1 cellular context compared by ENCODE assay signal in the genomic region with DNA sequence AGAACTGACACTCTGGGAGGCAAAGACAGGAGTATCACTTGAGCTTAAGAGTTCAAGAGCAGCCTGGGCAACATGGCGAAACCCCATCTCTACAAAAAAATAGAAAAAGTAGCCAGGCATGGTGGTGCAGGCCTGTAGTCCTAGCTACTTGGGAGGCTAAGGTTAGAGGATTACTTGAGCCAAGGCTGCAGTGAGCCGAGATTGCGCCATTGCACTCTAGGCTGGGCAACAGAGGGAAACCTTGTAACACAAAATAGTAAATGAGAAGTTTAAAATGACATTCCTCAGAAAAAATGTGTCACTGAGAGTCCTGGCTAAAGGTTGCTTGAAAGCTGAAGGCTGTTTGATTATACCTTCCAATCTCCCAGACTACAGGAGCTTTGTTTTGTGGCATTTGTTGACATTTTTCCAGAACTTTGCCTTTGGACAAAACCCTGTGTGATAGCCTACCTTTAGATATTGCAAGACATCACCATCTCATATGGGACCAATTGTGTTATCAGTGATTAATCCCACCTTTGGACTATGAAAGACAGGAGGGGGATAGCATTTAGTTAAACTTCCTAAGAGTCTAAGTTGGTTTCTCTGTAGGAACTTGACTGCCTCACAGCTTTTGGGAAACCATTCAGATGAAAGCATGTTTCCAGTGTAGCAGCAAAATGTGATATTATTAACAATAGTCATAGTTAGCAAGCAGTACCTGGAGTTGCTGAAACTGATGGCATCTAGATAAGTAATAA.
A peak's percentile ranks its signal among the peaks of the same experiment; 100 is the strongest.
TF ChIP-seq lines count a peak whose summit lies in the region.

No MANE protein-coding gene starts in this region.

TF ChIP-seq in HepG2, 621 proteins besides CTCF, POLR2A, EP300 and RAD21 (continues in another document):
- no peak for TF ChIP-seq NFYC (CRISPR knock-in tag; IDR thresholded peaks at IDR 0.05)
- TF ChIP-seq ATF7 (IDR thresholded peaks at IDR 0.05): no peak
- no peak for TF ChIP-seq ATF7 (CRISPR knock-in tag; IDR thresholded peaks at IDR 0.05)
- TF ChIP-seq CEBPB (IDR thresholded peaks at IDR 0.05; ENCODE audit: borderline replicate concordance, low read depth, low read length): peak; percentile 84
- TF ChIP-seq CEBPG (CRISPR knock-in tag; IDR thresholded peaks at IDR 0.05): peak; percentile 91
- TF ChIP-seq ZNF282 (IDR thresholded peaks at IDR 0.05; ENCODE audit: partially characterized antibody): no peak
- TF ChIP-seq MIER3 (CRISPR knock-in tag; IDR thresholded peaks at IDR 0.05; ENCODE audit: borderline replicate concordance): 0 out of 2 replicates have a peak, but pooled peaks have one; percentile 8
- TF ChIP-seq, protein P1, sequence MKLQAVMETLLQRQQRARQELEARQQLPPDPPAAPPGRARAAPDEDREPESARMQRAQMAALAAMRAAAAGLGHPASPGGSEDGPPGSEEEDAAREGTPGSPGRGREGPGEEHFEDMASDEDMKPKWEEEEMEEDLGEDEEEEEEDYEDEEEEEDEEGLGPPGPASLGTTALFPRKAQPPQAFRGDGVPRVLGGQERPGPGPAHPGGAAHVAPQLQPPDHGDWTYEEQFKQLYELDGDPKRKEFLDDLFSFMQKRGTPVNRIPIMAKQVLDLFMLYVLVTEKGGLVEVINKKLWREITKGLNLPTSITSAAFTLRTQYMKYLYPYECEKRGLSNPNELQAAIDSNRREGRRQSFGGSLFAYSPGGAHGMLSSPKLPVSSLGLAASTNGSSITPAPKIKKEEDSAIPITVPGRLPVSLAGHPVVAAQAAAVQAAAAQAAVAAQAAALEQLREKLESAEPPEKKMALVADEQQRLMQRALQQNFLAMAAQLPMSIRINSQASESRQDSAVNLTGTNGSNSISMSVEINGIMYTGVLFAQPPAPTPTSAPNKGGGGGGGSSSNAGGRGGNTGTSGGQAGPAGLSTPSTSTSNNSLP (IDR thresholded peaks at IDR 0.05; ENCODE audit: low read depth, low read length): peak; percentile 54; the same call in 1 of the 2 replicates
- no peak; the same call in 1 of the 2 replicates for TF ChIP-seq NCOA2 (CRISPR knock-in tag; IDR thresholded peaks at IDR 0.05)
- TF ChIP-seq, protein P2, sequence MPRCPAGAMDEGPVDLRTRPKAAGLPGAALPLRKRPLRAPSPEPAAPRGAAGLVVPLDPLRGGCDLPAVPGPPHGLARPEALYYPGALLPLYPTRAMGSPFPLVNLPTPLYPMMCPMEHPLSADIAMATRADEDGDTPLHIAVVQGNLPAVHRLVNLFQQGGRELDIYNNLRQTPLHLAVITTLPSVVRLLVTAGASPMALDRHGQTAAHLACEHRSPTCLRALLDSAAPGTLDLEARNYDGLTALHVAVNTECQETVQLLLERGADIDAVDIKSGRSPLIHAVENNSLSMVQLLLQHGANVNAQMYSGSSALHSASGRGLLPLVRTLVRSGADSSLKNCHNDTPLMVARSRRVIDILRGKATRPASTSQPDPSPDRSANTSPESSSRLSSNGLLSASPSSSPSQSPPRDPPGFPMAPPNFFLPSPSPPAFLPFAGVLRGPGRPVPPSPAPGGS (CRISPR knock-in tag; IDR thresholded peaks at IDR 0.05): no peak
- no peak for TF ChIP-seq MAZ (IDR thresholded peaks at IDR 0.05; ENCODE audit: borderline replicate concordance, low read depth, low read length)
- TF ChIP-seq MAZ (CRISPR knock-in tag; IDR thresholded peaks at IDR 0.05; ENCODE audit: low read depth): 0 out of 2 replicates have a peak, but pooled peaks have one; percentile 18
- 0 out of 2 replicates have a peak, but pooled peaks have one; percentile 50 for TF ChIP-seq ZMYM4 (CRISPR knock-in tag; IDR thresholded peaks at IDR 0.05)
- no peak for TF ChIP-seq ZBTB3 (CRISPR knock-in tag; IDR thresholded peaks at IDR 0.05; ENCODE audit: borderline replicate concordance, low read depth)
- TF ChIP-seq, protein P3, sequence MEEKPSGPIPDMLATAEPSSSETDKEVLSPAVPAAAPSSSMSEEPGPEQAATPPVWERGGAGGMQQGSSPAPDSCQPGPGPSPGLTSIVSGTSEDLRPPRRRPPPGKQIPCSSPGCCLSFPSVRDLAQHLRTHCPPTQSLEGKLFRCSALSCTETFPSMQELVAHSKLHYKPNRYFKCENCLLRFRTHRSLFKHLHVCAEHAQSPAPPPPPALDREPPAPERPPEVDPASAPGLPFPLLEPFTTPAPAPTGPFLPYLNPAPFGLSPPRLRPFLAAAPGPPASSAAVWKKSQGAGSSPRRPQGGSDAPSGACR (CRISPR knock-in tag; IDR thresholded peaks at IDR 0.05): 0 out of 2 replicates have a peak, but pooled peaks have one; percentile 20
- TF ChIP-seq LCORL (IDR thresholded peaks at IDR 0.05): no peak
- peak; percentile 31; the same call in 1 of the 2 replicates for TF ChIP-seq LCORL (CRISPR knock-in tag; IDR thresholded peaks at IDR 0.05)
- TF ChIP-seq, protein P4, sequence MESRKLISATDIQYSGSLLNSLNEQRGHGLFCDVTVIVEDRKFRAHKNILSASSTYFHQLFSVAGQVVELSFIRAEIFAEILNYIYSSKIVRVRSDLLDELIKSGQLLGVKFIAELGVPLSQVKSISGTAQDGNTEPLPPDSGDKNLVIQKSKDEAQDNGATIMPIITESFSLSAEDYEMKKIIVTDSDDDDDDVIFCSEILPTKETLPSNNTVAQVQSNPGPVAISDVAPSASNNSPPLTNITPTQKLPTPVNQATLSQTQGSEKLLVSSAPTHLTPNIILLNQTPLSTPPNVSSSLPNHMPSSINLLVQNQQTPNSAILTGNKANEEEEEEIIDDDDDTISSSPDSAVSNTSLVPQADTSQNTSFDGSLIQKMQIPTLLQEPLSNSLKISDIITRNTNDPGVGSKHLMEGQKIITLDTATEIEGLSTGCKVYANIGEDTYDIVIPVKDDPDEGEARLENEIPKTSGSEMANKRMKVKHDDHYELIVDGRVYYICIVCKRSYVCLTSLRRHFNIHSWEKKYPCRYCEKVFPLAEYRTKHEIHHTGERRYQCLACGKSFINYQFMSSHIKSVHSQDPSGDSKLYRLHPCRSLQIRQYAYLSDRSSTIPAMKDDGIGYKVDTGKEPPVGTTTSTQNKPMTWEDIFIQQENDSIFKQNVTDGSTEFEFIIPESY (CRISPR knock-in tag; IDR thresholded peaks at IDR 0.05): peak; percentile 66; the same call in 1 of the 2 replicates
- no peak for TF ChIP-seq TCF7L2 (IDR thresholded peaks at IDR 0.05; ENCODE audit: low read depth, low read length)
- no peak for TF ChIP-seq KLF13 (CRISPR knock-in tag; IDR thresholded peaks at IDR 0.05)
- no peak for TF ChIP-seq FOXK2 (IDR thresholded peaks at IDR 0.05)
- no peak for TF ChIP-seq REXO4 (CRISPR knock-in tag; IDR thresholded peaks at IDR 0.05; ENCODE audit: borderline replicate concordance)
- no peak for TF ChIP-seq ZNF335 (CRISPR knock-in tag; IDR thresholded peaks at IDR 0.05)
- no peak for TF ChIP-seq ZNF234 (CRISPR knock-in tag; conservative IDR thresholded peaks at IDR 0.05)
- no peak for TF ChIP-seq ZBTB42 (CRISPR knock-in tag; IDR thresholded peaks at IDR 0.05)
- TF ChIP-seq JUNB (CRISPR knock-in tag; IDR thresholded peaks at IDR 0.05; ENCODE audit: borderline replicate concordance): no peak
- TF ChIP-seq MATR3 (CRISPR knock-in tag; IDR thresholded peaks at IDR 0.05): no peak
- peak; percentile 76; the same call in 1 of the 2 replicates for TF ChIP-seq NCOR1 (IDR thresholded peaks at IDR 0.05; ENCODE audit: borderline replicate concordance, low read length)
- TF ChIP-seq, protein P5, sequence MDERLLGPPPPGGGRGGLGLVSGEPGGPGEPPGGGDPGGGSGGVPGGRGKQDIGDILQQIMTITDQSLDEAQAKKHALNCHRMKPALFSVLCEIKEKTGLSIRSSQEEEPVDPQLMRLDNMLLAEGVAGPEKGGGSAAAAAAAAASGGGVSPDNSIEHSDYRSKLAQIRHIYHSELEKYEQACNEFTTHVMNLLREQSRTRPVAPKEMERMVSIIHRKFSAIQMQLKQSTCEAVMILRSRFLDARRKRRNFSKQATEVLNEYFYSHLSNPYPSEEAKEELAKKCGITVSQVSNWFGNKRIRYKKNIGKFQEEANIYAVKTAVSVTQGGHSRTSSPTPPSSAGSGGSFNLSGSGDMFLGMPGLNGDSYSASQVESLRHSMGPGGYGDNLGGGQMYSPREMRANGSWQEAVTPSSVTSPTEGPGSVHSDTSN (CRISPR knock-in tag; IDR thresholded peaks at IDR 0.05): no peak
- TF ChIP-seq, protein P6, sequence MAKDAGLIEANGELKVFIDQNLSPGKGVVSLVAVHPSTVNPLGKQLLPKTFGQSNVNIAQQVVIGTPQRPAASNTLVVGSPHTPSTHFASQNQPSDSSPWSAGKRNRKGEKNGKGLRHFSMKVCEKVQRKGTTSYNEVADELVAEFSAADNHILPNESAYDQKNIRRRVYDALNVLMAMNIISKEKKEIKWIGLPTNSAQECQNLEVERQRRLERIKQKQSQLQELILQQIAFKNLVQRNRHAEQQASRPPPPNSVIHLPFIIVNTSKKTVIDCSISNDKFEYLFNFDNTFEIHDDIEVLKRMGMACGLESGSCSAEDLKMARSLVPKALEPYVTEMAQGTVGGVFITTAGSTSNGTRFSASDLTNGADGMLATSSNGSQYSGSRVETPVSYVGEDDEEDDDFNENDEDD (CRISPR knock-in tag; IDR thresholded peaks at IDR 0.05; ENCODE audit: borderline replicate concordance): no peak
- TF ChIP-seq RCOR2 (CRISPR knock-in tag; IDR thresholded peaks at IDR 0.05): peak; percentile 75
- no peak for TF ChIP-seq RFX3 (CRISPR knock-in tag; IDR thresholded peaks at IDR 0.05)
- TF ChIP-seq SP5 (CRISPR knock-in tag; IDR thresholded peaks at IDR 0.05; ENCODE audit: borderline replicate concordance, low read depth): no peak
- TF ChIP-seq, protein P7, sequence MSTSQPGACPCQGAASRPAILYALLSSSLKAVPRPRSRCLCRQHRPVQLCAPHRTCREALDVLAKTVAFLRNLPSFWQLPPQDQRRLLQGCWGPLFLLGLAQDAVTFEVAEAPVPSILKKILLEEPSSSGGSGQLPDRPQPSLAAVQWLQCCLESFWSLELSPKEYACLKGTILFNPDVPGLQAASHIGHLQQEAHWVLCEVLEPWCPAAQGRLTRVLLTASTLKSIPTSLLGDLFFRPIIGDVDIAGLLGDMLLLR (CRISPR knock-in tag; IDR thresholded peaks at IDR 0.05): no peak
- TF ChIP-seq SSRP1 (CRISPR knock-in tag; IDR thresholded peaks at IDR 0.05): 0 out of 2 replicates have a peak, but pooled peaks have one; percentile 39
- TF ChIP-seq, protein P8, sequence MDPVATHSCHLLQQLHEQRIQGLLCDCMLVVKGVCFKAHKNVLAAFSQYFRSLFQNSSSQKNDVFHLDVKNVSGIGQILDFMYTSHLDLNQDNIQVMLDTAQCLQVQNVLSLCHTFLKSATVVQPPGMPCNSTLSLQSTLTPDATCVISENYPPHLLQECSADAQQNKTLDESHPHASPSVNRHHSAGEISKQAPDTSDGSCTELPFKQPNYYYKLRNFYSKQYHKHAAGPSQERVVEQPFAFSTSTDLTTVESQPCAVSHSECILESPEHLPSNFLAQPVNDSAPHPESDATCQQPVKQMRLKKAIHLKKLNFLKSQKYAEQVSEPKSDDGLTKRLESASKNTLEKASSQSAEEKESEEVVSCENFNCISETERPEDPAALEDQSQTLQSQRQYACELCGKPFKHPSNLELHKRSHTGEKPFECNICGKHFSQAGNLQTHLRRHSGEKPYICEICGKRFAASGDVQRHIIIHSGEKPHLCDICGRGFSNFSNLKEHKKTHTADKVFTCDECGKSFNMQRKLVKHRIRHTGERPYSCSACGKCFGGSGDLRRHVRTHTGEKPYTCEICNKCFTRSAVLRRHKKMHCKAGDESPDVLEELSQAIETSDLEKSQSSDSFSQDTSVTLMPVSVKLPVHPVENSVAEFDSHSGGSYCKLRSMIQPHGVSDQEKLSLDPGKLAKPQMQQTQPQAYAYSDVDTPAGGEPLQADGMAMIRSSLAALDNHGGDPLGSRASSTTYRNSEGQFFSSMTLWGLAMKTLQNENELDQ (CRISPR knock-in tag; IDR thresholded peaks at IDR 0.05; ENCODE audit: borderline replicate concordance): no peak
- TF ChIP-seq, protein P9, sequence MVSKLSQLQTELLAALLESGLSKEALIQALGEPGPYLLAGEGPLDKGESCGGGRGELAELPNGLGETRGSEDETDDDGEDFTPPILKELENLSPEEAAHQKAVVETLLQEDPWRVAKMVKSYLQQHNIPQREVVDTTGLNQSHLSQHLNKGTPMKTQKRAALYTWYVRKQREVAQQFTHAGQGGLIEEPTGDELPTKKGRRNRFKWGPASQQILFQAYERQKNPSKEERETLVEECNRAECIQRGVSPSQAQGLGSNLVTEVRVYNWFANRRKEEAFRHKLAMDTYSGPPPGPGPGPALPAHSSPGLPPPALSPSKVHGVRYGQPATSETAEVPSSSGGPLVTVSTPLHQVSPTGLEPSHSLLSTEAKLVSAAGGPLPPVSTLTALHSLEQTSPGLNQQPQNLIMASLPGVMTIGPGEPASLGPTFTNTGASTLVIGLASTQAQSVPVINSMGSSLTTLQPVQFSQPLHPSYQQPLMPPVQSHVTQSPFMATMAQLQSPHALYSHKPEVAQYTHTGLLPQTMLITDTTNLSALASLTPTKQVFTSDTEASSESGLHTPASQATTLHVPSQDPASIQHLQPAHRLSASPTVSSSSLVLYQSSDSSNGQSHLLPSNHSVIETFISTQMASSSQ (IDR thresholded peaks at IDR 0.05; ENCODE audit: low read depth): no peak; the same call in 1 of the 2 replicates
- TF ChIP-seq, protein P9 (CRISPR knock-in tag; IDR thresholded peaks at IDR 0.05; ENCODE audit: borderline replicate concordance): 0 out of 2 replicates have a peak, but pooled peaks have one; percentile 1
- TF ChIP-seq, protein P10, sequence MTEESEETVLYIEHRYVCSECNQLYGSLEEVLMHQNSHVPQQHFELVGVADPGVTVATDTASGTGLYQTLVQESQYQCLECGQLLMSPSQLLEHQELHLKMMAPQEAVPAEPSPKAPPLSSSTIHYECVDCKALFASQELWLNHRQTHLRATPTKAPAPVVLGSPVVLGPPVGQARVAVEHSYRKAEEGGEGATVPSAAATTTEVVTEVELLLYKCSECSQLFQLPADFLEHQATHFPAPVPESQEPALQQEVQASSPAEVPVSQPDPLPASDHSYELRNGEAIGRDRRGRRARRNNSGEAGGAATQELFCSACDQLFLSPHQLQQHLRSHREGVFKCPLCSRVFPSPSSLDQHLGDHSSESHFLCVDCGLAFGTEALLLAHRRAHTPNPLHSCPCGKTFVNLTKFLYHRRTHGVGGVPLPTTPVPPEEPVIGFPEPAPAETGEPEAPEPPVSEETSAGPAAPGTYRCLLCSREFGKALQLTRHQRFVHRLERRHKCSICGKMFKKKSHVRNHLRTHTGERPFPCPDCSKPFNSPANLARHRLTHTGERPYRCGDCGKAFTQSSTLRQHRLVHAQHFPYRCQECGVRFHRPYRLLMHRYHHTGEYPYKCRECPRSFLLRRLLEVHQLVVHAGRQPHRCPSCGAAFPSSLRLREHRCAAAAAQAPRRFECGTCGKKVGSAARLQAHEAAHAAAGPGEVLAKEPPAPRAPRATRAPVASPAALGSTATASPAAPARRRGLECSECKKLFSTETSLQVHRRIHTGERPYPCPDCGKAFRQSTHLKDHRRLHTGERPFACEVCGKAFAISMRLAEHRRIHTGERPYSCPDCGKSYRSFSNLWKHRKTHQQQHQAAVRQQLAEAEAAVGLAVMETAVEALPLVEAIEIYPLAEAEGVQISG (CRISPR knock-in tag; IDR thresholded peaks at IDR 0.05): 0 out of 2 replicates have a peak, but pooled peaks have one; percentile 35
